In the genomic region with DNA sequence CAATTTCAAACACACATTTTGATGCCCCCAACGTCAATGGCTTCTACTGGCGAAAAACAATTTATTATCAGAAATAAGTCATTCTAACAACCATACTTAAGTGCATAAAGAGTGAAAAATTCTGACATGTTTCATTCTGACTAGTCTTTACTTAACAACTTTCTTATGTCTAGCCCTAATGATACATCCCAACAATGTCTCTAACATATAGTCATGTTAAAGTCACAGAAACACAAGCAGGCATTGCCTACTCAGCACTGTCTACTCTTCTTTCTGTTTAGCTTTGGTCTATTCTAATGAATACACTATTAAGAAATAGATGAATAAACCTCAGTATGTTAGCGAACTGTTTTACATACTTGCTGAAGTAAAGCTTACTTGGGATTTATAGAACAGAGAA, we compare ENCODE assay signal across 28 cellular contexts.
"Had no signal": no experiment of that assay in that cellular context is flagged by ENCODE, and none has a peak within 500 bp of the region (broad histone marks: within the 10 kb centered on the region; RNA-seq: fewer than 3 reads in every experiment).

No MANE protein-coding gene starts in this region.

- H3K4me1 Mint-ChIP-seq: stimulated activated memory B cell treated with anti-CD40 and anti-IgM and Interleukin-4, amounts not matched to agents 10 μg/mL and 1 μg/mL and 100 μg/mL, for 72 hours; stimulated activated naive CD8-positive, alpha-beta T cell treated with anti-CD3 and anti-CD28 coated beads, Interleukin-15, amount 100 ng/mL, for 72 hours had no signal

- H3K27me3 ChIP-seq: stomach, suprapubic skin, testis, thyroid gland, tibial artery, tibial nerve, transverse colon, upper lobe of left lung, upper lobe of right lung, uterus, vagina had no signal

- H3K36me3 ChIP-seq: stomach, suprapubic skin, thoracic aorta, thyroid gland, tibial artery, tibial nerve, transverse colon, upper lobe of left lung, upper lobe of right lung, uterus, vagina had no signal

- FAIRE-seq: urothelium cell line had no signal

- DNase-seq: stimulated activated CD4-positive, alpha-beta T cell treated with anti-CD3 and anti-CD28 coated beads, Interleukin-2, amount 100 ng/mL, for 48 hours; stimulated activated CD4-positive, alpha-beta T cell treated with anti-CD3 and anti-CD28 coated beads, Interleukin-4, amount 100 ng/mL, for 1 hour; stimulated activated CD4-positive, alpha-beta T cell treated with anti-CD3 and anti-CD28 coated beads, Interleukin-4, amount 100 ng/mL, for 24 hours; stimulated activated CD4-positive, alpha-beta T cell treated with anti-CD3 and anti-CD28 coated beads, Interleukin-4, amount 100 ng/mL, for 4 hours; stimulated activated CD8-positive, alpha-beta memory T cell treated with anti-CD3 and anti-CD28 coated beads, Interleukin-4, amount 100 ng/mL, for 48 hours; stimulated activated naive B cell treated with anti-CD40 and anti-IgM and Interleukin-4, amounts not matched to agents 10 μg/mL and 1 μg/mL and 100 μg/mL, for 72 hours; stimulated activated naive CD4-positive, alpha-beta T cell; stimulated activated naive CD4-positive, alpha-beta T cell treated with Interleukin-2 at 50 U/mL for 16 hours; stimulated activated naive CD8-positive, alpha-beta T cell treated with anti-CD3 and anti-CD28 coated beads, Interleukin-15, amount 100 ng/mL, for 72 hours; stimulated activated naive CD8-positive, alpha-beta T cell treated with anti-CD3 and anti-CD28 coated beads, Interleukin-15, Interleukin-2, amounts not matched to agents 100 U/mL and 50 U/mL, for 24 hours; stomach; substantia nigra; testis; thyroid gland; tibial artery; transverse colon; trophoblast cell; upper lobe of left lung; upper lobe of right lung; uterus had no signal

- H3K4me1 ChIP-seq: testis, tibial nerve, upper lobe of left lung, upper lobe of right lung, uterus, vagina had no signal

- H3K27ac Mint-ChIP-seq: stimulated activated memory B cell treated with anti-CD40 and anti-IgM and Interleukin-4, amounts not matched to agents 10 μg/mL and 1 μg/mL and 100 μg/mL, for 72 hours; stimulated activated naive B cell treated with anti-CD40 and anti-IgM and Interleukin-4, amounts not matched to agents 10 μg/mL and 1 μg/mL and 100 μg/mL, for 72 hours; stimulated activated naive CD8-positive, alpha-beta T cell treated with anti-CD3 and anti-CD28 coated beads, Interleukin-15, amount 100 ng/mL, for 72 hours; stimulated activated naive CD8-positive, alpha-beta T cell treated with anti-CD3 and anti-CD28 coated beads, Interleukin-15, Interleukin-2, amounts not matched to agents 100 ng/mL and 50 ng/mL, for 24 hours; type B pancreatic cell had no signal

- H3K4me3 ChIP-seq: stomach, suprapubic skin, testis, thoracic aorta, thyroid gland, tibial artery, tibial nerve, transverse colon, upper lobe of left lung, upper lobe of right lung, uterus, vagina had no signal

- H3K36me3 Mint-ChIP-seq: stimulated activated memory B cell treated with anti-CD40 and anti-IgM and Interleukin-4, amounts not matched to agents 10 μg/mL and 1 μg/mL and 100 μg/mL, for 72 hours; stimulated activated naive B cell treated with anti-CD40 and anti-IgM and Interleukin-4, amounts not matched to agents 10 μg/mL and 1 μg/mL and 100 μg/mL, for 72 hours; type B pancreatic cell had no signal

- H3K27ac ChIP-seq: stomach, suprapubic skin, testis, thoracic aorta, thyroid gland, tibial nerve, transverse colon, upper lobe of left lung, upper lobe of right lung, uterus, vagina had no signal

- H3K9me3 ChIP-seq: stomach, suprapubic skin, testis, thoracic aorta, thyroid gland, tibial artery, tibial nerve, transverse colon, upper lobe of left lung, upper lobe of right lung, uterus, vagina had no signal

- H3K4me3 Mint-ChIP-seq: stimulated activated memory B cell treated with anti-CD40 and anti-IgM and Interleukin-4, amounts not matched to agents 10 μg/mL and 1 μg/mL and 100 μg/mL, for 72 hours; stimulated activated naive B cell treated with anti-CD40 and anti-IgM and Interleukin-4, amounts not matched to agents 10 μg/mL and 1 μg/mL and 100 μg/mL, for 72 hours; stimulated activated naive CD8-positive, alpha-beta T cell treated with anti-CD3 and anti-CD28 coated beads, Interleukin-15, amount 100 ng/mL, for 72 hours; stimulated activated naive CD8-positive, alpha-beta T cell treated with anti-CD3 and anti-CD28 coated beads, Interleukin-15, Interleukin-2, amounts not matched to agents 100 ng/mL and 50 ng/mL, for 24 hours; type B pancreatic cell had no signal

- H3K9me3 Mint-ChIP-seq: stimulated activated memory B cell treated with anti-CD40 and anti-IgM and Interleukin-4, amounts not matched to agents 10 μg/mL and 1 μg/mL and 100 μg/mL, for 72 hours; stimulated activated naive B cell treated with anti-CD40 and anti-IgM and Interleukin-4, amounts not matched to agents 10 μg/mL and 1 μg/mL and 100 μg/mL, for 72 hours; stimulated activated naive CD8-positive, alpha-beta T cell treated with anti-CD3 and anti-CD28 coated beads, Interleukin-15, amount 100 ng/mL, for 72 hours; stimulated activated naive CD8-positive, alpha-beta T cell treated with anti-CD3 and anti-CD28 coated beads, Interleukin-15, Interleukin-2, amounts not matched to agents 100 ng/mL and 50 ng/mL, for 24 hours; type B pancreatic cell had no signal

- ATAC-seq: stimulated activated memory B cell treated with anti-CD40 and anti-IgM and Interleukin-4, amounts not matched to agents 10 μg/mL and 1 μg/mL and 100 μg/mL, for 72 hours; stimulated activated naive B cell treated with anti-CD40 and anti-IgM and Interleukin-4, amounts not matched to agents 10 μg/mL and 1 μg/mL and 100 μg/mL, for 72 hours; stimulated activated naive CD8-positive, alpha-beta T cell treated with anti-CD3 and anti-CD28 coated beads, Interleukin-15, amount 100 ng/mL, for 72 hours; stimulated activated naive CD8-positive, alpha-beta T cell treated with anti-CD3 and anti-CD28 coated beads, Interleukin-15, Interleukin-2, amounts not matched to agents 100 U/mL and 50 U/mL, for 24 hours; upper lobe of right lung had no signal
